In the genomic region with DNA sequence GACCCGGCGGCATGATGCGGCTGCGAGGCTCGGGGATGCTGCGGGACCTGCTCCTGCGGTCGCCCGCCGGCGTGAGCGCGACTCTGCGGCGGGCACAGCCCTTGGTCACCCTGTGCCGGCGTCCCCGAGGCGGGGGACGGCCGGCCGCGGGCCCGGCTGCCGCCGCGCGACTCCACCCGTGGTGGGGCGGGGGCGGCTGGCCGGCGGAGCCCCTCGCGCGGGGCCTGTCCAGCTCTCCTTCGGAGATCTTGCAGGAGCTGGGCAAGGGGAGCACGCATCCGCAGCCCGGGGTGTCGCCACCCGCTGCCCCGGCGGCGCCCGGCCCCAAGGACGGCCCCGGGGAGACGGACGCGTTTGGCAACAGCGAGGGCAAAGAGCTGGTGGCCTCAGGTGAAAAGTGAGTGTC, we compare ENCODE assay signal across 8 cellular contexts. TPM values are rescaled to one million over a fixed set of nuclear protein-coding genes. Genes with fewer than 3 reads are reported as not detected.
A peak's percentile ranks its signal among the peaks of the same experiment; 100 is the strongest.
DNase-seq lines count a peak whose midpoint lies in the region; ATAC-seq, FAIRE-seq and TF ChIP-seq lines count a peak whose summit lies in the region.

No MANE protein-coding gene starts in this region.

- H3K27me3 Mint-ChIP-seq in activated naive CD4-positive, alpha-beta T cell treated with anti-CD3 and anti-CD28 coated beads for 36 hours (ENCODE audit: low read depth): no peaks in the 10 kb centered on the region

- 0% methylated on average over 52 of the region's 52 CpGs for WGBS in sigmoid colon, 2 donors

- H3K36me3 ChIP-seq in cardiac muscle cell: no peaks in the 10 kb centered on the region
- H3K36me3 ChIP-seq in sigmoid colon: no peaks in the 10 kb centered on the region

- H3K36me3 Mint-ChIP-seq in activated naive CD4-positive, alpha-beta T cell treated with anti-CD3 and anti-CD28 coated beads for 36 hours (ENCODE audit: low read depth): peaks cover 35% of the 10 kb centered on the region

- peaks cover 40% of the 10 kb centered on the region for H3K4me1 Mint-ChIP-seq in activated naive CD4-positive, alpha-beta T cell treated with anti-CD3 and anti-CD28 coated beads for 36 hours (ENCODE audit: low read depth)

- no peak for DNase-seq in activated naive CD4-positive, alpha-beta T cell treated with anti-CD3 and anti-CD28 coated beads for 36 hours
- DNase-seq in activated naive CD4-positive, alpha-beta T cell treated with Interleukin-2 at 50 U/mL for 16 hours: no peak
- no peak for DNase-seq in cardiac muscle cell (ENCODE audit: low read depth in 1 of 2, low spot score in 1 of 2)
- no peak for DNase-seq in sigmoid colon
- DNase-seq in superior temporal gyrus (ENCODE audit: extremely low spot score): no peak
- no peak for DNase-seq in H54 (ENCODE audit: insufficient read length, low spot score)

- no peak for TF ChIP-seq CTCF in VCaP (conservative IDR thresholded peaks at IDR 0.05)
- TF ChIP-seq CTCF in cardiac muscle cell (IDR thresholded peaks at IDR 0.05; ENCODE audit: low read depth, low read length): no peak
- TF ChIP-seq CTCF in sigmoid colon (IDR thresholded peaks at IDR 0.05): no peak

- H3K27ac ChIP-seq in VCaP (peak overlapping the region; percentile 87), cardiac muscle cell (peak overlapping the region; percentile 67), sigmoid colon (peak overlapping the region; percentile 87 to 97 (median 96))

- peak overlapping the region; percentile 92 for H3K4me3 ChIP-seq in cardiac muscle cell
- peak overlapping the region; percentile 70 to 94 (median 92) for H3K4me3 ChIP-seq in sigmoid colon

- H3K4me1 ChIP-seq in cardiac muscle cell (ENCODE audit: low read depth) (peaks cover 24% of the 10 kb centered on the region), sigmoid colon (peaks cover 0 to 42% (median 28%) of the 10 kb centered on the region in 4 donors)

- TF ChIP-seq EP300 in sigmoid colon (IDR thresholded peaks at IDR 0.05): no peak

- no peak for ATAC-seq in HG03095 (IDR thresholded peaks at IDR 0.05; ENCODE audit: unreplicated experiment)

- CTCF ChIA-PET in activated naive CD4-positive, alpha-beta T cell treated with anti-CD3 and anti-CD28 coated beads for 36 hours (lab: Charles Lee): interaction anchor here (2.2 to 3.9 kb wide), 2 partner anchors 30 to 131 kb away, joined by 5 to 24 read pairs; no protein-coding TSS in a partner anchor

- no peaks in the 10 kb centered on the region for H3K27me3 ChIP-seq in cardiac muscle cell
- no peaks in the 10 kb centered on the region for H3K27me3 ChIP-seq in sigmoid colon

- no peak for FAIRE-seq in H54 (lab: Jason Lieb, UNC)

- intact Hi-C loops in activated naive CD4-positive, alpha-beta T cell treated with anti-CD3 and anti-CD28 coated beads for 36 hours (cut with micrococcal nuclease): loop anchor here (2.0 to 5.0 kb wide), 4 partner anchors 100 to 736 kb away; a partner anchor contains a TSS
- intact Hi-C loops in sigmoid colon (cut with DNase I): loop anchor here (5.0 to 10.0 kb wide), 2 partner anchors 131 to 236 kb away; a partner anchor contains a TSS

- H3K27ac Mint-ChIP-seq in activated naive CD4-positive, alpha-beta T cell treated with anti-CD3 and anti-CD28 coated beads for 36 hours: peak overlapping the region; percentile 99

- H3K9me3 ChIP-seq in cardiac muscle cell (ENCODE audit: low read depth) (no peaks in the 10 kb centered on the region), sigmoid colon (no peaks in the 10 kb centered on the region)

- no peaks in the 10 kb centered on the region for H3K9me3 Mint-ChIP-seq in activated naive CD4-positive, alpha-beta T cell treated with anti-CD3 and anti-CD28 coated beads for 36 hours

- TF ChIP-seq POLR2A in sigmoid colon (IDR thresholded peaks at IDR 0.05) (no peak), H54 (IDR thresholded peaks at IDR 0.05; ENCODE audit: low read depth, low read length) (no peak)

- peak overlapping the region; percentile 96 for H3K4me3 Mint-ChIP-seq in activated naive CD4-positive, alpha-beta T cell treated with anti-CD3 and anti-CD28 coated beads for 36 hours

RNA-seq across cellular contexts. Expression of a gene that starts 0.5 kb away (rescaled TPM):
- total RNA-seq in activated naive CD4-positive, alpha-beta T cell treated with anti-CD3 and anti-CD28 coated beads for 36 hours: 100 to 1,000 TPM; 248 to 255 TPM
- total RNA-seq in cardiac muscle cell (63.7 and 80.8 TPM in 2 replicates), sigmoid colon (100 to 1,000 TPM in 2 of 4 donors, 10 to 100 TPM in 2; 87.1 to 139 (median 111) TPM)
- polyA plus RNA-seq in cardiac muscle cell (35.2 and 45.7 TPM in 2 replicates), sigmoid colon (10 to 100 TPM; 15.0 to 27.1 (median 23.6) TPM)
